Comparison of ENCODE assay signal across 1 cellular context in the genomic region with DNA sequence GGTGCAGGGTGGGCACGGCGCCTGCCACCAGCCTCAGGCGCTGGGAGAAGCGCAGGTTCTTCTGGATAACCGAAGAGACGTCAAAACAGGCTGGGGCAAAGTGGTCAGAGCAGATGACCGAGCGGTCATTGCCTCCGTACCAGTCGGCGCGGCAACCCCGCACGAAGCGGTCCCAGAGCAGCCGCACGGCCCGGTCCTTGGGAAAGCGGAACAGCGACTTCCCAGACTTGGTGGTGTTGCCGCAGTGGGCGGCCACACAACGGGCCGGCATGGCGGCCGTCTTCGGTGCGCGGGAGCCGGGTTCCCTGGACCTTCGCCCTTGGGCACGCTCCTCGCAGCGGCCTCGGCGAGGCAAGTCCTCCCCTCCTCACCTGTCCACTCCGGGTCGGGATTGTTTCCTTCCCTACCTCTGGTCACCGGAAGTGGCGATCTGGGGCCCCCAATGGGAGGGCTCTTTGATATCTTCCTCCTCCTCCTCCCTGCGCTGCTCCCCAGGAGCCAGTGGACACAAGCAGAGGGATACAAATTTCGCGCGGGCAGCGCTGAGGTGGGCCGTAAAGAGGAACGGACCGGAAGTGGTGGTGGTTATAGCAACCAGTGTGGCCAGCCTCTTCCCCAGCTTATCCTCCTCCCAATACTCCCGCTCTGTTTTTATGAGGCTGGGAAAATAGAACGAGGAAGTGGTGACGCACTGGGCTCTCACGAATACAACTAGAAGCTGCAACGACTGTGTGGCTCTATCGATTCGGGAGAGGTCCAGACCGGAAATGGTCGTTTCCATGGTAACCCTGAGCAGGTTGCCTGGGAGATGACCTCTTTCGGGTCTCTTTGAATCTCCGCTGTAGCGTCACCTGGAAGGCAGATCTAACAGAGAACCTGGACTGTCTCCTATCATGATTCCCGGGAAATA.
TF ChIP-seq lines count a peak whose summit lies in the region.

Gene LRRC49, plus strand, starts transcription at position 825 of the 910 bp plus-strand sequence. Its CDS starts 69 bp downstream, at position 894.
Gene THAP10, minus strand, starts transcription at position 432 of the 910 bp plus-strand sequence. Its CDS starts 161 bp downstream, at position 271.

TF ChIP-seq in HepG2, 621 proteins besides CTCF, POLR2A, EP300 and RAD21 (continued from another document and continues in another):
- TF ChIP-seq RERE (CRISPR knock-in tag; IDR thresholded peaks at IDR 0.05; ENCODE audit: low read depth) (0 out of 2 replicates have a peak, but pooled peaks have one; percentile 10), HNF4A (CRISPR knock-in tag; IDR thresholded peaks at IDR 0.05) (0 out of 2 replicates have a peak, but pooled peaks have one; percentile 13), PHB2 (IDR thresholded peaks at IDR 0.05; ENCODE audit: partially characterized antibody) (no peak), ZMYM2 (CRISPR knock-in tag; IDR thresholded peaks at IDR 0.05) (no peak), REL (CRISPR knock-in tag; conservative IDR thresholded peaks at IDR 0.05) (no peak), ZNF615 (CRISPR knock-in tag; IDR thresholded peaks at IDR 0.05; ENCODE audit: borderline replicate concordance) (peak; percentile 57; the same call in 1 of the 2 replicates), HMG20B (CRISPR knock-in tag; conservative IDR thresholded peaks at IDR 0.05) (no peak), ZNF512 (CRISPR knock-in tag; IDR thresholded peaks at IDR 0.05) (no peak), ZNF136 (CRISPR knock-in tag; IDR thresholded peaks at IDR 0.05; ENCODE audit: low read depth) (no peak), PATZ1 (CRISPR knock-in tag; IDR thresholded peaks at IDR 0.05) (peak; percentile 76)
- TF ChIP-seq, protein P1, sequence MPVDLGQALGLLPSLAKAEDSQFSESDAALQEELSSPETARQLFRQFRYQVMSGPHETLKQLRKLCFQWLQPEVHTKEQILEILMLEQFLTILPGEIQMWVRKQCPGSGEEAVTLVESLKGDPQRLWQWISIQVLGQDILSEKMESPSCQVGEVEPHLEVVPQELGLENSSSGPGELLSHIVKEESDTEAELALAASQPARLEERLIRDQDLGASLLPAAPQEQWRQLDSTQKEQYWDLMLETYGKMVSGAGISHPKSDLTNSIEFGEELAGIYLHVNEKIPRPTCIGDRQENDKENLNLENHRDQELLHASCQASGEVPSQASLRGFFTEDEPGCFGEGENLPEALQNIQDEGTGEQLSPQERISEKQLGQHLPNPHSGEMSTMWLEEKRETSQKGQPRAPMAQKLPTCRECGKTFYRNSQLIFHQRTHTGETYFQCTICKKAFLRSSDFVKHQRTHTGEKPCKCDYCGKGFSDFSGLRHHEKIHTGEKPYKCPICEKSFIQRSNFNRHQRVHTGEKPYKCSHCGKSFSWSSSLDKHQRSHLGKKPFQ (CRISPR knock-in tag; IDR thresholded peaks at IDR 0.05; ENCODE audit: insufficient replicate concordance), result no peak
- TF ChIP-seq, protein P2, sequence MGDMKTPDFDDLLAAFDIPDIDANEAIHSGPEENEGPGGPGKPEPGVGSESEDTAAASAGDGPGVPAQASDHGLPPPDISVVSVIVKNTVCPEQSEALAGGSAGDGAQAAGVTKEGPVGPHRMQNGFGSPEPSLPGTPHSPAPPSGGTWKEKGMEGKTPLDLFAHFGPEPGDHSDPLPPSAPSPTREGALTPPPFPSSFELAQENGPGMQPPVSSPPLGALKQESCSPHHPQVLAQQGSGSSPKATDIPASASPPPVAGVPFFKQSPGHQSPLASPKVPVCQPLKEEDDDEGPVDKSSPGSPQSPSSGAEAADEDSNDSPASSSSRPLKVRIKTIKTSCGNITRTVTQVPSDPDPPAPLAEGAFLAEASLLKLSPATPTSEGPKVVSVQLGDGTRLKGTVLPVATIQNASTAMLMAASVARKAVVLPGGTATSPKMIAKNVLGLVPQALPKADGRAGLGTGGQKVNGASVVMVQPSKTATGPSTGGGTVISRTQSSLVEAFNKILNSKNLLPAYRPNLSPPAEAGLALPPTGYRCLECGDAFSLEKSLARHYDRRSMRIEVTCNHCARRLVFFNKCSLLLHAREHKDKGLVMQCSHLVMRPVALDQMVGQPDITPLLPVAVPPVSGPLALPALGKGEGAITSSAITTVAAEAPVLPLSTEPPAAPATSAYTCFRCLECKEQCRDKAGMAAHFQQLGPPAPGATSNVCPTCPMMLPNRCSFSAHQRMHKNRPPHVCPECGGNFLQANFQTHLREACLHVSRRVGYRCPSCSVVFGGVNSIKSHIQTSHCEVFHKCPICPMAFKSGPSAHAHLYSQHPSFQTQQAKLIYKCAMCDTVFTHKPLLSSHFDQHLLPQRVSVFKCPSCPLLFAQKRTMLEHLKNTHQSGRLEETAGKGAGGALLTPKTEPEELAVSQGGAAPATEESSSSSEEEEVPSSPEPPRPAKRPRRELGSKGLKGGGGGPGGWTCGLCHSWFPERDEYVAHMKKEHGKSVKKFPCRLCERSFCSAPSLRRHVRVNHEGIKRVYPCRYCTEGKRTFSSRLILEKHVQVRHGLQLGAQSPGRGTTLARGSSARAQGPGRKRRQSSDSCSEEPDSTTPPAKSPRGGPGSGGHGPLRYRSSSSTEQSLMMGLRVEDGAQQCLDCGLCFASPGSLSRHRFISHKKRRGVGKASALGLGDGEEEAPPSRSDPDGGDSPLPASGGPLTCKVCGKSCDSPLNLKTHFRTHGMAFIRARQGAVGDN (CRISPR knock-in tag; IDR thresholded peaks at IDR 0.05), result peak; percentile 90
- TF ChIP-seq, protein P3, sequence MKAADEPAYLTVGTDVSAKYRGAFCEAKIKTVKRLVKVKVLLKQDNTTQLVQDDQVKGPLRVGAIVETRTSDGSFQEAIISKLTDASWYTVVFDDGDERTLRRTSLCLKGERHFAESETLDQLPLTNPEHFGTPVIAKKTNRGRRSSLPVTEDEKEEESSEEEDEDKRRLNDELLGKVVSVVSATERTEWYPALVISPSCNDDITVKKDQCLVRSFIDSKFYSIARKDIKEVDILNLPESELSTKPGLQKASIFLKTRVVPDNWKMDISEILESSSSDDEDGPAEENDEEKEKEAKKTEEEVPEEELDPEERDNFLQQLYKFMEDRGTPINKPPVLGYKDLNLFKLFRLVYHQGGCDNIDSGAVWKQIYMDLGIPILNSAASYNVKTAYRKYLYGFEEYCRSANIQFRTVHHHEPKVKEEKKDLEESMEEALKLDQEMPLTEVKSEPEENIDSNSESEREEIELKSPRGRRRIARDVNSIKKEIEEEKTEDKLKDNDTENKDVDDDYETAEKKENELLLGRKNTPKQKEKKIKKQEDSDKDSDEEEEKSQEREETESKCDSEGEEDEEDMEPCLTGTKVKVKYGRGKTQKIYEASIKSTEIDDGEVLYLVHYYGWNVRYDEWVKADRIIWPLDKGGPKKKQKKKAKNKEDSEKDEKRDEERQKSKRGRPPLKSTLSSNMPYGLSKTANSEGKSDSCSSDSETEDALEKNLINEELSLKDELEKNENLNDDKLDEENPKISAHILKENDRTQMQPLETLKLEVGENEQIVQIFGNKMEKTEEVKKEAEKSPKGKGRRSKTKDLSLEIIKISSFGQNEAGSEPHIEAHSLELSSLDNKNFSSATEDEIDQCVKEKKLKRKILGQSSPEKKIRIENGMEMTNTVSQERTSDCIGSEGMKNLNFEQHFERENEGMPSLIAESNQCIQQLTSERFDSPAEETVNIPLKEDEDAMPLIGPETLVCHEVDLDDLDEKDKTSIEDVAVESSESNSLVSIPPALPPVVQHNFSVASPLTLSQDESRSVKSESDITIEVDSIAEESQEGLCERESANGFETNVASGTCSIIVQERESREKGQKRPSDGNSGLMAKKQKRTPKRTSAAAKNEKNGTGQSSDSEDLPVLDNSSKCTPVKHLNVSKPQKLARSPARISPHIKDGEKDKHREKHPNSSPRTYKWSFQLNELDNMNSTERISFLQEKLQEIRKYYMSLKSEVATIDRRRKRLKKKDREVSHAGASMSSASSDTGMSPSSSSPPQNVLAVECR (CRISPR knock-in tag; IDR thresholded peaks at IDR 0.05; ENCODE audit: borderline replicate concordance), result peak; percentile 96
- TF ChIP-seq, protein P4, sequence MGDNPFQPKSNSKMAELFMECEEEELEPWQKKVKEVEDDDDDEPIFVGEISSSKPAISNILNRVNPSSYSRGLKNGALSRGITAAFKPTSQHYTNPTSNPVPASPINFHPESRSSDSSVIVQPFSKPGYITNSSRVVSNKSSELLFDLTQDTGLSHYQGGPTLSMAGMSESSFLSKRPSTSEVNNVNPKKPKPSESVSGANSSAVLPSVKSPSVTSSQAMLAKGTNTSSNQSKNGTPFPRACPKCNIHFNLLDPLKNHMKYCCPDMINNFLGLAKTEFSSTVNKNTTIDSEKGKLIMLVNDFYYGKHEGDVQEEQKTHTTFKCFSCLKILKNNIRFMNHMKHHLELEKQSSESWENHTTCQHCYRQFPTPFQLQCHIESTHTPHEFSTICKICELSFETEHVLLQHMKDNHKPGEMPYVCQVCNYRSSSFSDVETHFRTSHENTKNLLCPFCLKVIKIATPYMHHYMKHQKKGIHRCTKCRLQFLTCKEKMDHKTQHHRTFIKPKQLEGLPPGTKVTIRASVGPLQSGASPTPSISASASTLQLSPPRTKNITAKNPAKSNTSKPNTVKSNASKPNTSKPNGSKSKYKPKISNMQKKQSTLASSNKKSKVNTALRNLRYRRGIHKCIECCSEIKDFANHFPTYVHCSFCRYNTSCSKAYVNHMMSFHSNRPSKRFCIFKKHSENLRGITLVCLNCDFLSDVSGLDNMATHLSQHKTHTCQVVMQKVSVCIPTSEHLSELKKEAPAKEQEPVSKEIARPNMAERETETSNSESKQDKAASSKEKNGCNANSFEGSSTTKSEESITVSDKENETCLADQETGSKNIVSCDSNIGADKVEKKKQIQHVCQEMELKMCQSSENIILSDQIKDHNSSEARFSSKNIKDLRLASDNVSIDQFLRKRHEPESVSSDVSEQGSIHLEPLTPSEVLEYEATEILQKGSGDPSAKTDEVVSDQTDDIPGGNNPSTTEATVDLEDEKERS (CRISPR knock-in tag; IDR thresholded peaks at IDR 0.05), result 0 out of 2 replicates have a peak, but pooled peaks have one; percentile 52
- TF ChIP-seq, protein P5, sequence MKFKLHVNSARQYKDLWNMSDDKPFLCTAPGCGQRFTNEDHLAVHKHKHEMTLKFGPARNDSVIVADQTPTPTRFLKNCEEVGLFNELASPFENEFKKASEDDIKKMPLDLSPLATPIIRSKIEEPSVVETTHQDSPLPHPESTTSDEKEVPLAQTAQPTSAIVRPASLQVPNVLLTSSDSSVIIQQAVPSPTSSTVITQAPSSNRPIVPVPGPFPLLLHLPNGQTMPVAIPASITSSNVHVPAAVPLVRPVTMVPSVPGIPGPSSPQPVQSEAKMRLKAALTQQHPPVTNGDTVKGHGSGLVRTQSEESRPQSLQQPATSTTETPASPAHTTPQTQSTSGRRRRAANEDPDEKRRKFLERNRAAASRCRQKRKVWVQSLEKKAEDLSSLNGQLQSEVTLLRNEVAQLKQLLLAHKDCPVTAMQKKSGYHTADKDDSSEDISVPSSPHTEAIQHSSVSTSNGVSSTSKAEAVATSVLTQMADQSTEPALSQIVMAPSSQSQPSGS (CRISPR knock-in tag; IDR thresholded peaks at IDR 0.05), result 0 out of 2 replicates have a peak, but pooled peaks have one; percentile 65
